1 cellular context compared by ENCODE assay signal in genomic region chr4:123649644-123650356, GRCh38.
A peak's percentile ranks its signal among the peaks of the same experiment; 100 is the strongest.
TF ChIP-seq lines count a peak whose summit lies in the region.

No MANE protein-coding gene starts in this region.

TF ChIP-seq in HEK293, 187 proteins besides CTCF, POLR2A, EP300 and RAD21 (continued from another document):
- peak; percentile 75 for TF ChIP-seq PRDM4 (tag by site-specific recombination; IDR thresholded peaks at IDR 0.05)
- TF ChIP-seq, protein P1, sequence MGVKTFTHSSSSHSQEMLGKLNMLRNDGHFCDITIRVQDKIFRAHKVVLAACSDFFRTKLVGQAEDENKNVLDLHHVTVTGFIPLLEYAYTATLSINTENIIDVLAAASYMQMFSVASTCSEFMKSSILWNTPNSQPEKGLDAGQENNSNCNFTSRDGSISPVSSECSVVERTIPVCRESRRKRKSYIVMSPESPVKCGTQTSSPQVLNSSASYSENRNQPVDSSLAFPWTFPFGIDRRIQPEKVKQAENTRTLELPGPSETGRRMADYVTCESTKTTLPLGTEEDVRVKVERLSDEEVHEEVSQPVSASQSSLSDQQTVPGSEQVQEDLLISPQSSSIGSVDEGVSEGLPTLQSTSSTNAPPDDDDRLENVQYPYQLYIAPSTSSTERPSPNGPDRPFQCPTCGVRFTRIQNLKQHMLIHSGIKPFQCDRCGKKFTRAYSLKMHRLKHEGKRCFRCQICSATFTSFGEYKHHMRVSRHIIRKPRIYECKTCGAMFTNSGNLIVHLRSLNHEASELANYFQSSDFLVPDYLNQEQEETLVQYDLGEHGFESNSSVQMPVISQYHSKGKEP (tag by site-specific recombination; IDR thresholded peaks at IDR 0.05) = peak; percentile 76
- no peak for TF ChIP-seq SP2 (tag by site-specific recombination; IDR thresholded peaks at IDR 0.05)
- TF ChIP-seq ZNF629 (tag by site-specific recombination; IDR thresholded peaks at IDR 0.05) = 0 out of 2 replicates have a peak, but pooled peaks have one; percentile 22
- TF ChIP-seq OSR2 (tag by site-specific recombination; IDR thresholded peaks at IDR 0.05) = peak; percentile 68; the same call in 1 of the 2 replicates
- TF ChIP-seq, protein P2, sequence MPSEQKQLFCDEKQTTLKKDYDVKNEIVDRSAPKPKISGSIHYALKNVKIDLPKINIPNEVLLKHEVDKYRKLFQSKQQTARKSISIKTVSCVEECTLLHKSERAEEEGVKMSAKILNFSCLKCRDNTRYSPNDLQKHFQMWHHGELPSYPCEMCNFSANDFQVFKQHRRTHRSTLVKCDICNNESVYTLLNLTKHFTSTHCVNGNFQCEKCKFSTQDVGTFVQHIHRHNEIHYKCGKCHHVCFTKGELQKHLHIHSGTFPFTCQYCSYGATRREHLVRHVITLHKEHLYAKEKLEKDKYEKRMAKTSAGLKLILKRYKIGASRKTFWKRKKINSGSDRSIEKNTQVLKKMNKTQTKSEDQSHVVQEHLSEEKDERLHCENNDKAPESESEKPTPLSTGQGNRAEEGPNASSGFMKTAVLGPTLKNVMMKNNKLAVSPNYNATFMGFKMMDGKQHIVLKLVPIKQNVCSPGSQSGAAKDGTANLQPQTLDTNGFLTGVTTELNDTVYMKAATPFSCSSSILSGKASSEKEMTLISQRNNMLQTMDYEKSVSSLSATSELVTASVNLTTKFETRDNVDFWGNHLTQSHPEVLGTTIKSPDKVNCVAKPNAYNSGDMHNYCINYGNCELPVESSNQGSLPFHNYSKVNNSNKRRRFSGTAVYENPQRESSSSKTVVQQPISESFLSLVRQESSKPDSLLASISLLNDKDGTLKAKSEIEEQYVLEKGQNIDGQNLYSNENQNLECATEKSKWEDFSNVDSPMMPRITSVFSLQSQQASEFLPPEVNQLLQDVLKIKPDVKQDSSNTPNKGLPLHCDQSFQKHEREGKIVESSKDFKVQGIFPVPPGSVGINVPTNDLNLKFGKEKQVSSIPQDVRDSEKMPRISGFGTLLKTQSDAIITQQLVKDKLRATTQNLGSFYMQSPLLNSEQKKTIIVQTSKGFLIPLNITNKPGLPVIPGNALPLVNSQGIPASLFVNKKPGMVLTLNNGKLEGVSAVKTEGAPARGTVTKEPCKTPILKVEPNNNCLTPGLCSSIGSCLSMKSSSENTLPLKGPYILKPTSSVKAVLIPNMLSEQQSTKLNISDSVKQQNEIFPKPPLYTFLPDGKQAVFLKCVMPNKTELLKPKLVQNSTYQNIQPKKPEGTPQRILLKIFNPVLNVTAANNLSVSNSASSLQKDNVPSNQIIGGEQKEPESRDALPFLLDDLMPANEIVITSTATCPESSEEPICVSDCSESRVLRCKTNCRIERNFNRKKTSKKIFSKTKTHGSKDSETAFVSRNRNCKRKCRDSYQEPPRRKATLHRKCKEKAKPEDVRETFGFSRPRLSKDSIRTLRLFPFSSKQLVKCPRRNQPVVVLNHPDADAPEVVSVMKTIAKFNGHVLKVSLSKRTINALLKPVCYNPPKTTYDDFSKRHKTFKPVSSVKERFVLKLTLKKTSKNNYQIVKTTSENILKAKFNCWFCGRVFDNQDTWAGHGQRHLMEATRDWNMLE (tag by site-specific recombination; conservative IDR thresholded peaks at IDR 0.05; ENCODE audit: low read depth) = no peak
- TF ChIP-seq ZXDB (tag by site-specific recombination; IDR thresholded peaks at IDR 0.05) = peak; percentile 75
- TF ChIP-seq ZNF664 (tag by site-specific recombination; IDR thresholded peaks at IDR 0.05) = no peak
- TF ChIP-seq REPIN1 (tag by site-specific recombination; IDR thresholded peaks at IDR 0.05; ENCODE audit: low read depth) = no peak
- peak; percentile 87 for TF ChIP-seq ZNF843 (tag by site-specific recombination; IDR thresholded peaks at IDR 0.05)
- TF ChIP-seq ZBTB48 (tag by site-specific recombination; IDR thresholded peaks at IDR 0.05) = peak; percentile 41
- no peak for TF ChIP-seq ZFP41 (tag by site-specific recombination; IDR thresholded peaks at IDR 0.05; ENCODE audit: borderline replicate concordance)
- TF ChIP-seq PRDM6 (tag by site-specific recombination; IDR thresholded peaks at IDR 0.05) = peak; percentile 80
- TF ChIP-seq KLF10 (tag by site-specific recombination; IDR thresholded peaks at IDR 0.05) = 0 out of 2 replicates have a peak, but pooled peaks have one; percentile 27
- 0 out of 2 replicates have a peak, but pooled peaks have one; percentile 33 for TF ChIP-seq ZSCAN30 (tag by site-specific recombination; IDR thresholded peaks at IDR 0.05)
- TF ChIP-seq INSM2 (tag by site-specific recombination; IDR thresholded peaks at IDR 0.05) = 0 out of 2 replicates have a peak, but pooled peaks have one; percentile 27
- TF ChIP-seq ZBTB17 (tag by site-specific recombination; IDR thresholded peaks at IDR 0.05) = peak; percentile 63
- TF ChIP-seq ZNF202 (tag by site-specific recombination; IDR thresholded peaks at IDR 0.05; ENCODE audit: borderline replicate concordance) = no peak
- TF ChIP-seq MZF1 (tag by site-specific recombination; IDR thresholded peaks at IDR 0.05; ENCODE audit: borderline replicate concordance) = no peak
- TF ChIP-seq ZBTB8A (tag by site-specific recombination; IDR thresholded peaks at IDR 0.05) = no peak
- no peak for TF ChIP-seq MYNN (tag by site-specific recombination; IDR thresholded peaks at IDR 0.05; ENCODE audit: borderline replicate concordance)
- TF ChIP-seq ZSCAN5A (tag by site-specific recombination; IDR thresholded peaks at IDR 0.05) = no peak
- peak; percentile 64; the same call in 1 of the 2 replicates for TF ChIP-seq WT1 (tag by site-specific recombination; IDR thresholded peaks at IDR 0.05)
- no peak for TF ChIP-seq ZFHX2 (tag by site-specific recombination; conservative IDR thresholded peaks at IDR 0.05)
- TF ChIP-seq TRIM28 (IDR thresholded peaks at IDR 0.05; ENCODE audit: borderline replicate concordance, low read length) = peak; percentile 92
- TF ChIP-seq ZNF549 (tag by site-specific recombination; IDR thresholded peaks at IDR 0.05) = peak; percentile 76
- TF ChIP-seq ZBTB6 (tag by site-specific recombination; IDR thresholded peaks at IDR 0.05) = no peak
- TF ChIP-seq ZNF677 (tag by site-specific recombination; IDR thresholded peaks at IDR 0.05) = no peak
- TF ChIP-seq ZNF776 (tag by site-specific recombination; IDR thresholded peaks at IDR 0.05; ENCODE audit: borderline replicate concordance) = no peak
- 0 out of 2 replicates have a peak, but pooled peaks have one; percentile 24 for TF ChIP-seq ZEB2 (tag by site-specific recombination; IDR thresholded peaks at IDR 0.05)
- no peak for TF ChIP-seq ZNF10 (tag by site-specific recombination; IDR thresholded peaks at IDR 0.05)
- peak; percentile 81 for TF ChIP-seq FEZF1 (tag by site-specific recombination; IDR thresholded peaks at IDR 0.05)
- TF ChIP-seq, protein P3, sequence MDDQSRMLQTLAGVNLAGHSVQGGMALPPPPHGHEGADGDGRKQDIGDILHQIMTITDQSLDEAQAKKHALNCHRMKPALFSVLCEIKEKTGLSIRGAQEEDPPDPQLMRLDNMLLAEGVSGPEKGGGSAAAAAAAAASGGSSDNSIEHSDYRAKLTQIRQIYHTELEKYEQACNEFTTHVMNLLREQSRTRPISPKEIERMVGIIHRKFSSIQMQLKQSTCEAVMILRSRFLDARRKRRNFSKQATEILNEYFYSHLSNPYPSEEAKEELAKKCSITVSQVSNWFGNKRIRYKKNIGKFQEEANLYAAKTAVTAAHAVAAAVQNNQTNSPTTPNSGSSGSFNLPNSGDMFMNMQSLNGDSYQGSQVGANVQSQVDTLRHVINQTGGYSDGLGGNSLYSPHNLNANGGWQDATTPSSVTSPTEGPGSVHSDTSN (CRISPR knock-in tag; IDR thresholded peaks at IDR 0.05) = no peak
- TF ChIP-seq ZNF18 (tag by site-specific recombination; IDR thresholded peaks at IDR 0.05) = no peak
- peak; percentile 80 for TF ChIP-seq OVOL3 (tag by site-specific recombination; IDR thresholded peaks at IDR 0.05)
- TF ChIP-seq ZNF561 (tag by site-specific recombination; IDR thresholded peaks at IDR 0.05; ENCODE audit: borderline replicate concordance) = 0 out of 2 replicates have a peak, but pooled peaks have one; percentile 37
- TF ChIP-seq ZNF335 (tag by site-specific recombination; conservative IDR thresholded peaks at IDR 0.05) = peak; percentile 92
TF ChIP-seq in HEK293: peak in this region for 20.
